ENCODE assay signal across 15 cellular contexts in the genomic region with DNA sequence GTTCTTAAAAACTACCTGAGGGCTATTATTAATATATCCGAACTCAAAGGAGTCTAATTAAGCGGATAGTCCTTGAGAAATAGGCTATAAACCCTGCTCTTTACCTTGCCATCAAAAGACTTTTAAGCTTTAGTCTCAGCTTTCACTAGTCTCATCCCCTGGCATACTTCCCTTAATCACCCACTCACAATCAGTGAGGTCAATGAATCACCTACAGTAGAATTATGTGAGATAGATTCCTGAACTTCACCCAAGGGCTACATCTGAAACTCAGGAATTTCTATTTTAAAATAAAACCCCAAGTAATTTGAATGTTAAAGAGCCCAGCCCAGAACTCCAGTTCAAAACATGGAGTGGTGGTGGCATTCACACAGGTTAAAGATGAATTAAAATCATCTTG.
DNase-seq lines count a peak whose midpoint lies in the region; ATAC-seq and FAIRE-seq lines count a peak whose summit lies in the region.
"Had no signal": no experiment of that assay in that cellular context is flagged by ENCODE, and none has a peak within 500 bp of the region (broad histone marks: within the 10 kb centered on the region; RNA-seq: fewer than 3 reads in every experiment).

No MANE protein-coding gene starts in this region.

- FAIRE-seq in RCC 7860 (lab: Jason Lieb, UNC) (peak; percentile 45), frontal cortex (lab: Jason Lieb, UNC) (no peak)

- DNase-seq in GM03348 (ENCODE audit: low spot score) (peak; percentile 70), RCC 7860 (ENCODE audit: low spot score) (peak; percentile 34), renal cortical epithelial cell (ENCODE audit: low read depth) (peak; percentile 81), midbrain (lab: John Stamatoyannopoulos, UW) (no peak), D341Med (ENCODE audit: low spot score) (no peak), frontal cortex (ENCODE audit: low spot score in 2 of 2) (no peak), NCI-H82 (lab: John Stamatoyannopoulos, UW) (no peak)
- DNase-seq: activated CD4-positive, CD25-positive, alpha-beta regulatory T cell; effector memory CD4-positive, alpha-beta T cell; NCI-H1417 treated with DMSO at 0.1 percent for 48 hours; NCI-H524; stimulated activated CD4-positive, alpha-beta T cell treated with anti-CD3 and anti-CD28 coated beads, Interleukin-12 subunit alpha, Interleukin-12 subunit beta, amount 100 ng/mL, for 4 hours; substantia nigra had no signal

- ATAC-seq in esophagus mucosa, result peak; percentile 32
- ATAC-seq: Panc1 had no signal

Comparison
In these comparisons a context has a peak if more than half of its experiments do, and no peak if none do; other contexts are left out.
1. DNase-seq: peak in GM03348 (single experiment), RCC 7860 (single experiment) and renal cortical epithelial cell (single experiment); none in midbrain (single experiment), D341Med (single experiment), frontal cortex (0 of 2) and NCI-H82 (single experiment).